In genomic region chr10:7818295-7819125, GRCh38 we compare ENCODE assay signal across 8 cellular contexts. TPM values are rescaled to one million over a fixed set of nuclear protein-coding genes. Genes with fewer than 3 reads are reported as not detected.
A peak's percentile ranks its signal among the peaks of the same experiment; 100 is the strongest.
DNase-seq lines count a peak whose midpoint lies in the region; ATAC-seq and TF ChIP-seq lines count a peak whose summit lies in the region.

TSS of gene TAF3 (plus strand) at chr10:7818505. CDS start at chr10:7818710, 205 bp downstream.

- H3K27me3 ChIP-seq in Panc1 (ENCODE audit: control insufficient read depth, insufficient read depth, low read length) (no peaks in the 10 kb centered on the region), esophagus squamous epithelium (peaks cover 0 to 14% (median 0%) of the 10 kb centered on the region in 4 donors)

- H3K4me3 Mint-ChIP-seq in IgD-negative memory B cell, result peak within 1 kb of the TSS; percentile 95 to 97 (median 96)

- H3K9me3 Mint-ChIP-seq in IgD-negative memory B cell, result no peaks in the 10 kb centered on the region

- no peak for TF ChIP-seq CTCF in Panc1 (IDR thresholded peaks at IDR 0.05)
- TF ChIP-seq CTCF in esophagus squamous epithelium (IDR thresholded peaks at IDR 0.05), result peak in 1 of 6 experiments; percentile 36

- peak; percentile 83 for ATAC-seq in GM21619 (IDR thresholded peaks at IDR 0.05; ENCODE audit: unreplicated experiment)
- ATAC-seq in Panc1, result peak; percentile 91

- H3K27me3 Mint-ChIP-seq in IgD-negative memory B cell, result peaks cover 5% of the 10 kb centered on the region

- in situ Hi-C loops in Panc1 (cut with HindIII; ENCODE audit: low pct_unique_long_range_greater_than_20kb, low sequenced_read_pairs), result no loop called here

- peak in 1 of 4 donors; percentile 69 for TF ChIP-seq POLR2A in esophagus squamous epithelium (IDR thresholded peaks at IDR 0.05)

- H3K4me1 ChIP-seq in Panc1 (ENCODE audit: control insufficient read depth, insufficient read depth, low read length), result peaks cover 4% of the 10 kb centered on the region; the same call in 1 of the 2 replicates
- peaks cover 8 to 33% (median 14%) of the 10 kb centered on the region in 3 donors for H3K4me1 ChIP-seq in esophagus squamous epithelium

- CTCF ChIA-PET in Panc1 (lab: Charles Lee), result interaction anchor here (0.7 to 1.0 kb wide), 2 partner anchors 293 to 1484 kb away, joined by 3 to 5 read pairs; no protein-coding TSS in a partner anchor

- intact Hi-C loops in Panc1 (cut with micrococcal nuclease; ENCODE audit: unreplicated experiment) (no loop called here), esophagus squamous epithelium (cut with DNase I) (no loop called here)

- H3K36me3 ChIP-seq in Panc1 (ENCODE audit: control insufficient read depth, insufficient read depth, low read length) (no peaks in the 10 kb centered on the region; the same call in 1 of the 2 replicates), esophagus squamous epithelium (peaks cover 0 to 5% (median 0%) of the 10 kb centered on the region in 3 donors)

- H3K27ac ChIP-seq in Panc1 (ENCODE audit: low read length) (peak within 1 kb of the TSS; percentile 76), esophagus squamous epithelium (peak within 1 kb of the TSS; percentile 76 to 83 (median 82))

- H3K36me3 Mint-ChIP-seq in IgD-negative memory B cell, result no peaks in the 10 kb centered on the region

- no TSS peak for BruUV-seq in Panc1 (replicated peaks; lab: Mats Ljungman, UMichigan)

- H3K4me1 Mint-ChIP-seq in IgD-negative memory B cell, result peaks cover 15 to 33% (median 25%) of the 10 kb centered on the region in 3 donors

- no peaks in the 10 kb centered on the region for H3K9me3 ChIP-seq in Panc1 (ENCODE audit: control insufficient read depth, insufficient read depth, low read depth, low read length)
- no peaks in the 10 kb centered on the region for H3K9me3 ChIP-seq in esophagus squamous epithelium

- POLR2A ChIA-PET in Panc1 (lab: Charles Lee), result no interaction called here

- DNase-seq in DMS79 treated with DMSO at 0.1 percent for 48 hours (lab: John Stamatoyannopoulos, UW), result peak; percentile 63
- DNase-seq in Panc1 (ENCODE audit: low read depth, low spot score), result no peak
- DNase-seq in activated T-cell treated with anti-CD3 and anti-CD28 coated beads, Interleukin-2, amount 50 U/mL, for 48 hours, result peak; percentile 96
- DNase-seq in esophagus squamous epithelium (lab: John Stamatoyannopoulos, UW), result peak; percentile 18
- DNase-seq in myocyte (ENCODE audit: low read depth), result peak; percentile 91
- peak; percentile 87 for DNase-seq in stimulated activated CD8-positive, alpha-beta memory T cell treated with anti-CD3 and anti-CD28 coated beads, Interleukin-7, amount 100 ng/mL, for 24 hours (ENCODE audit: low read depth)

- H3K4me3 ChIP-seq in Panc1 (ENCODE audit: low read depth in 2 of 2, low read length in 2 of 2) (peak within 1 kb of the TSS; percentile 90 to 91), esophagus squamous epithelium (peak within 1 kb of the TSS; percentile 81 to 100 (median 94))

- WGBS in esophagus squamous epithelium, 2 donors, result 0% methylated on average over 18 to 19 of the region's 77 CpGs

- peak within 1 kb of the TSS; percentile 67 to 88 (median 86) for H3K27ac Mint-ChIP-seq in IgD-negative memory B cell

RNA-seq across cellular contexts. Expression of gene TAF3, which starts in this region (rescaled TPM):
- 16.2 TPM for polyA plus RNA-seq in IgD-negative memory B cell
- 5.5 TPM for total RNA-seq in Panc1 (2021; ENCODE audit: unreplicated experiment)
- polyA plus RNA-seq in Panc1 (2012; ENCODE audit: insufficient read length), result 2.9 TPM
- 1 to 10 TPM; 2.6 to 5.1 (median 3.6) TPM for total RNA-seq in esophagus squamous epithelium
- total RNA-seq in myocyte, result 3.1 and 3.4 TPM in 2 replicates
- 4.2 TPM for polyA plus RNA-seq in myocyte (2012)
